In the genomic region with DNA sequence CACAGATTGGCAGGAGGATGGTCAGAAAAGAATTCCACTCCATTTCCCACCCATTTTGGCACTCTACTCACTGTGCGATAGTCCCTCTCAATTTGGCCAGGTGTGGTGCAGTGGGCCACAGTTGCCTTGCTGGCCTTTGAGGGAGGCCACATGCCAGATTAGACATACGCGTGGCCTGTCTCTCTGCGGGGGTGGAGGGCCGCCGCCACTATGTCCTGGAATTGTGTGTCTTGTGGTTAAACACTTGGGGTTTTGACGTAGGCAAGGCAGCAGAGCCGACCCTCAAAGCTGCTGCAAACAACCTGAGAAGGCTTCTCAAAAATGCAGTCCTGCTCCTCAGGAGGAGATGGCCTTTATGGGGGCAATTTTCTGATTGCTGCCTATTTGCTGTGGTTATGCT, we compare ENCODE assay signal across 9 cellular contexts.
"Had no signal": no experiment of that assay in that cellular context is flagged by ENCODE, and none has a peak within 500 bp of the region (broad histone marks: within the 10 kb centered on the region; RNA-seq: fewer than 3 reads in every experiment).

No MANE protein-coding gene starts in this region.

- H2AFZ ChIP-seq: GM23248, GM23338 had no signal

- H3K36me3 ChIP-seq: HAP-1 had no signal

- H3K4me2 ChIP-seq: GM23338 had no signal

- ATAC-seq: GM23338, HCT116 had no signal

- H3K27ac ChIP-seq: GM23248 had no signal

- H3K4me3 ChIP-seq: GM23248, GM23338, HAP-1 had no signal

- DNase-seq: GM23248, GOT3, H7, H9, HCEC 1CT, HFFc6 had no signal

- H3K9ac ChIP-seq: GM23248 had no signal

- H3K9me3 ChIP-seq: HAP-1 had no signal

- H3K4me1 ChIP-seq: HAP-1 had no signal
